Comparison of ENCODE assay signal across 8 cellular contexts in the genomic region with DNA sequence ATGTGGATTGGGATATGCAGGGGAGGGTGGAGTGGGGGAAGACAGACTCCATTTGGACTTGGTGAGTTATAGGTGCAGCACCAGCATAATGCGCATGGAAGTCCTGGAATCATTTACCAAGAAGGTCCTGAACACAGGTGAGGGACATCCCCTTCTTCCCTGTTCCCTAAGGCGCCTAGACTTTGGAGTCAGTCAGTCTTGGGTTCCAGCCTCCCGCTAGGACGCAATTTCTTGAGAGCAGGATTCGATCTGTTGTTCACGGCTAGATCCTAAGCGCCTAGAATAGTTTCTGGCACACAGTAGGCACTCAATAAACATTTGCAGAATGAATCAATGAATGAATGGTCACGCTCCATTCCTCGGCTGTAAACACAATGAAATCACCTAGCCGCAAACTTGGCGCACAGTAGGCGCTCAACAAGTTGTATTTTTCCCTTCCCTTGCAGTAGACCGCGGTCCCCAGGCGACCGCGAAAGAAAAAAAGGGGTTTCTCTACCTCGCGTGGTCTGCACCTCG.
A peak's percentile ranks its signal among the peaks of the same experiment; 100 is the strongest.
DNase-seq lines count a peak whose midpoint lies in the region; ATAC-seq and TF ChIP-seq lines count a peak whose summit lies in the region.

No MANE protein-coding gene starts in this region.

- no peak for TF ChIP-seq CTCF in VCaP (conservative IDR thresholded peaks at IDR 0.05)

- no peaks in the 10 kb centered on the region for H3K9me3 Mint-ChIP-seq in stimulated activated naive CD8-positive, alpha-beta T cell treated with anti-CD3 and anti-CD28 coated beads, Interleukin-15, amount 100 ng/mL, for 72 hours

- no peak overlapping the region for H3K27ac Mint-ChIP-seq in stimulated activated naive CD8-positive, alpha-beta T cell treated with anti-CD3 and anti-CD28 coated beads, Interleukin-15, amount 100 ng/mL, for 72 hours

- H3K27me3 Mint-ChIP-seq in stimulated activated naive CD8-positive, alpha-beta T cell treated with anti-CD3 and anti-CD28 coated beads, Interleukin-15, amount 100 ng/mL, for 72 hours = peaks cover 50% of the 10 kb centered on the region

- peak overlapping the region; percentile 85 to 92 for H3K4me3 Mint-ChIP-seq in stimulated activated naive CD8-positive, alpha-beta T cell treated with anti-CD3 and anti-CD28 coated beads, Interleukin-15, amount 100 ng/mL, for 72 hours

- peak overlapping the region; percentile 66 for H3K4me3 ChIP-seq in iPS-11a (ENCODE audit: low read depth, low read length)

- peaks cover 31% of the 10 kb centered on the region for H3K4me1 Mint-ChIP-seq in stimulated activated naive CD8-positive, alpha-beta T cell treated with anti-CD3 and anti-CD28 coated beads, Interleukin-15, amount 100 ng/mL, for 72 hours

- peak overlapping the region; percentile 85 for H3K27ac ChIP-seq in VCaP

- ATAC-seq in stimulated activated naive CD8-positive, alpha-beta T cell treated with anti-CD3 and anti-CD28 coated beads, Interleukin-15, amount 100 ng/mL, for 72 hours = no peak

- peak; percentile 23 for DNase-seq in NCI-H82 (lab: John Stamatoyannopoulos, UW)
- no peak for DNase-seq in NCI-H82 treated with DMSO at 0.1 percent for 48 hours (lab: John Stamatoyannopoulos, UW; ENCODE audit: unreplicated experiment)
- DNase-seq in stimulated activated naive CD8-positive, alpha-beta T cell treated with anti-CD3 and anti-CD28 coated beads, Interleukin-15, amount 100 ng/mL, for 72 hours = no peak
- DNase-seq in activated effector memory CD4-positive, alpha-beta T cell treated with anti-CD3 and anti-CD28 coated beads, Interleukin-2, amount 50 U/mL, for 16 hours = no peak
- no peak for DNase-seq in NCI-H2196 treated with DMSO at 0.1 percent for 48 hours (lab: John Stamatoyannopoulos, UW; ENCODE audit: unreplicated experiment)
- no peak for DNase-seq in NCI-H1694 treated with DMSO at 0.1 percent for 48 hours (lab: John Stamatoyannopoulos, UW)
